In genomic region chr4:8039290-8039689, GRCh38 we compare ENCODE assay signal across 13 cellular contexts.
DNase-seq lines count a peak whose midpoint lies in the region; TF ChIP-seq lines count a peak whose summit lies in the region.
"Had no signal": no experiment of that assay in that cellular context is flagged by ENCODE, and none has a peak within 500 bp of the region (broad histone marks: within the 10 kb centered on the region; RNA-seq: fewer than 3 reads in every experiment).

No MANE protein-coding gene starts in this region.

- H3K4me3 Mint-ChIP-seq in neural crest cell = no peak overlapping the region
- H3K4me3 Mint-ChIP-seq: activated T-cell treated with anti-CD3 and anti-CD28 coated beads, Interleukin-2, amount 50 U/mL, for 24 hours; nephron had no signal

- no peaks in the 10 kb centered on the region for H3K27me3 ChIP-seq in H7 (ENCODE audit: control insufficient read depth, insufficient read depth, low read length)
- H3K27me3 ChIP-seq in SJCRH30 = peaks cover 5% of the 10 kb centered on the region
- H3K27me3 ChIP-seq: suprapubic skin had no signal

- H3K27ac Mint-ChIP-seq in neural crest cell (ENCODE audit: unreplicated experiment) = no peak overlapping the region
- H3K27ac Mint-ChIP-seq: activated T-cell treated with anti-CD3 and anti-CD28 coated beads, Interleukin-2, amount 50 U/mL, for 24 hours; nephron had no signal

- H3K4me1 Mint-ChIP-seq in neural crest cell = peaks cover 35% of the 10 kb centered on the region

- no peaks in the 10 kb centered on the region for H3K9me3 ChIP-seq in SJCRH30 (replicated peaks)
- H3K9me3 ChIP-seq: Caco-2, SJSA1, suprapubic skin had no signal

- H3K36me3 ChIP-seq in H7 (replicated peaks; ENCODE audit: control insufficient read depth, insufficient read depth, low read length) (no peaks in the 10 kb centered on the region), SJCRH30 (no peaks in the 10 kb centered on the region)
- H3K36me3 ChIP-seq: SJSA1, suprapubic skin had no signal

- no peak for TF ChIP-seq CTCF in neural crest cell (conservative IDR thresholded peaks at IDR 0.05)

- no peaks in the 10 kb centered on the region for H3K9me3 Mint-ChIP-seq in neural crest cell
- H3K9me3 Mint-ChIP-seq: activated T-cell treated with anti-CD3 and anti-CD28 coated beads, Interleukin-2, amount 50 U/mL, for 24 hours; nephron had no signal

- H3K27me3 Mint-ChIP-seq in neural crest cell (ENCODE audit: low read depth) = no peaks in the 10 kb centered on the region

- H3K27ac ChIP-seq in SJCRH30 = no peak overlapping the region
- H3K27ac ChIP-seq: SJSA1, suprapubic skin had no signal

- H3K4me1 ChIP-seq in SJCRH30 = peaks cover 9% of the 10 kb centered on the region
- H3K4me1 ChIP-seq: Caco-2, suprapubic skin had no signal

- H3K4me3 ChIP-seq in H7 (ENCODE audit: insufficient read depth, low read depth, low read length) (no peak overlapping the region), SJCRH30 (no peak overlapping the region)
- H3K4me3 ChIP-seq: SJSA1, suprapubic skin had no signal

- no peaks in the 10 kb centered on the region for H3K36me3 Mint-ChIP-seq in neural crest cell (ENCODE audit: low read depth)

- DNase-seq in H7 = peak; percentile 80
- peak; percentile 97 for DNase-seq in NCI-H2029 treated with DMSO at 0.1 percent for 48 hours (lab: John Stamatoyannopoulos, UW)
- DNase-seq in SJCRH30 = peak; percentile 42 to 58
- DNase-seq in neural crest cell (ENCODE audit: low read depth, low spot score) = peak; percentile 59
- DNase-seq in LoVo (ENCODE audit: low spot score) = no peak
- DNase-seq in NOMO-1 treated with DMSO at 0.1 percent for 48 hours (lab: John Stamatoyannopoulos, UW; ENCODE audit: unreplicated experiment) = no peak
- no peak for DNase-seq in activated effector memory CD4-positive, alpha-beta T cell treated with anti-CD3 and anti-CD28 coated beads, Interleukin-2, amount 50 U/mL, for 16 hours
- DNase-seq: activated T-cell treated with anti-CD3 and anti-CD28 coated beads, Interleukin-2, amount 50 U/mL, for 24 hours; Caco-2; effector CD4-positive, alpha-beta T cell had no signal

Comparison
In these comparisons a context has a peak if more than half of its experiments do, and no peak if none do; other contexts are left out.
1. DNase-seq: peak in H7 (single experiment), NCI-H2029 treated with DMSO at 0.1 percent for 48 hours (single experiment), SJCRH30 (2 of 2) and neural crest cell (single experiment); none in LoVo (single experiment), NOMO-1 treated with DMSO at 0.1 percent for 48 hours (single experiment) and activated effector memory CD4-positive, alpha-beta T cell treated with anti-CD3 and anti-CD28 coated beads, Interleukin-2, amount 50 U/mL, for 16 hours (single experiment).